ENCODE assay signal across 15 cellular contexts in genomic region chr10:47145290-47145934, GRCh38.
"Had no signal": no experiment of that assay in that cellular context is flagged by ENCODE, and none has a peak within 500 bp of the region (broad histone marks: within the 10 kb centered on the region; RNA-seq: fewer than 3 reads in every experiment).

No MANE protein-coding gene starts in this region.

- H3K36me3 ChIP-seq: right atrium auricular region, thyroid gland, uterus had no signal

- H3K4me3 Mint-ChIP-seq: natural killer cell treated with Interleukin-12 subunit alpha and Interleukin-12 subunit beta and Interleukin-15 and Interleukin-18, amount 100 ng/mL, for 72 hours; WTC11 had no signal

- H3K36me3 Mint-ChIP-seq: natural killer cell treated with Interleukin-12 subunit alpha and Interleukin-12 subunit beta and Interleukin-15 and Interleukin-18, amount 100 ng/mL, for 72 hours; WTC11 had no signal

- H3K9me3 ChIP-seq: right atrium auricular region, thyroid gland, uterus had no signal

- H3K9me3 Mint-ChIP-seq: natural killer cell treated with Interleukin-12 subunit alpha and Interleukin-12 subunit beta and Interleukin-15 and Interleukin-18, amount 100 ng/mL, for 72 hours had no signal

- H3K4me3 ChIP-seq: coronary artery, right atrium auricular region, skin epidermis, thyroid gland, uterus had no signal

- H3K27me3 ChIP-seq: right atrium auricular region, thyroid gland, uterus had no signal

- H3K27ac Mint-ChIP-seq: natural killer cell treated with Interleukin-12 subunit alpha and Interleukin-12 subunit beta and Interleukin-15 and Interleukin-18, amount 100 ng/mL, for 72 hours; WTC11 had no signal

- H3K27ac ChIP-seq: coronary artery, right atrium auricular region, thyroid gland had no signal

- H3K4me1 ChIP-seq: right atrium auricular region, thyroid gland, uterus had no signal

- DNase-seq: activated CD8-positive, alpha-beta memory T cell treated with anti-CD3 and anti-CD28 coated beads, Interleukin-2, amount 50 U/mL, for 48 hours; activated effector memory CD4-positive, alpha-beta T cell treated with anti-CD3 and anti-CD28 coated beads, Interleukin-2, amount 50 U/mL, for 16 hours; central memory CD4-positive, alpha-beta T cell; effector CD4-positive, alpha-beta T cell; kidney; left ventricle myocardium superior; mesenchymal stem cell; nucleus accumbens; thyroid gland; uterus had no signal
